ENCODE assay signal across 18 cellular contexts in genomic region chr3:34198309-34198708, GRCh38.
A peak's percentile ranks its signal among the peaks of the same experiment; 100 is the strongest.
DNase-seq lines count a peak whose midpoint lies in the region; ATAC-seq, FAIRE-seq and TF ChIP-seq lines count a peak whose summit lies in the region.
"Had no signal": no experiment of that assay in that cellular context is flagged by ENCODE, and none has a peak within 500 bp of the region (broad histone marks: within the 10 kb centered on the region; RNA-seq: fewer than 3 reads in every experiment).

No MANE protein-coding gene starts in this region.

- H3K27me3 ChIP-seq in breast epithelium = no peaks in the 10 kb centered on the region
- H3K27me3 ChIP-seq: neutrophil had no signal

- H3K4me1 ChIP-seq in mucosa of descending colon (ENCODE audit: low read depth) (no peaks in the 10 kb centered on the region), breast epithelium (no peaks in the 10 kb centered on the region)

- DNase-seq in mucosa of descending colon (no peak), HPDE6-E6E7 (ENCODE audit: extremely low spot score) (no peak), H54 (ENCODE audit: insufficient read length, low spot score) (no peak), breast epithelium (ENCODE audit: low spot score in 2 of 2) (no peak), iPS-NIHi11 (ENCODE audit: low spot score) (no peak)
- DNase-seq: activated CD8-positive, alpha-beta memory T cell treated with anti-CD3 and anti-CD28 coated beads for 24 hours; activated naive CD4-positive, alpha-beta T cell; effector CD4-positive, alpha-beta T cell; EL; Kasumi-1; NCI-H187; NCI-H82 had no signal

- FAIRE-seq in H54 (lab: Jason Lieb, UNC) = no peak
- FAIRE-seq: GM18507 had no signal

- no peak overlapping the region for H3K27ac ChIP-seq in breast epithelium
- H3K27ac ChIP-seq: neutrophil had no signal

- H3K4me3 ChIP-seq in mucosa of descending colon (no peak overlapping the region), breast epithelium (no peak overlapping the region)

- no peaks in the 10 kb centered on the region for H3K36me3 ChIP-seq in mucosa of descending colon (ENCODE audit: low read depth)
- H3K36me3 ChIP-seq in breast epithelium = no peaks in the 10 kb centered on the region
- H3K36me3 ChIP-seq: neutrophil had no signal

- TF ChIP-seq POLR2A in H54 (IDR thresholded peaks at IDR 0.05; ENCODE audit: low read depth, low read length) (no peak), breast epithelium (IDR thresholded peaks at IDR 0.05) (no peak)

- ATAC-seq in GM18511 (IDR thresholded peaks at IDR 0.05; ENCODE audit: unreplicated experiment) = peak; percentile 49
- ATAC-seq in GM21423 (IDR thresholded peaks at IDR 0.05; ENCODE audit: unreplicated experiment) = peak; percentile 47
- peak; percentile 43 for ATAC-seq in HG03103 (IDR thresholded peaks at IDR 0.05; ENCODE audit: low read depth, unreplicated experiment)
- peak; percentile 30 for ATAC-seq in mucosa of descending colon
- ATAC-seq: HCT116 had no signal

- intact Hi-C loops in mucosa of descending colon (cut with DNase I, micrococcal nuclease) (no loop called here), breast epithelium (cut with DNase I; ENCODE audit: low total_unique reads) (no loop called here)

- TF ChIP-seq CTCF in mucosa of descending colon (IDR thresholded peaks at IDR 0.05) (no peak), breast epithelium (IDR thresholded peaks at IDR 0.05) (no peak)

- H3K9me3 ChIP-seq in mucosa of descending colon (no peaks in the 10 kb centered on the region), breast epithelium (no peaks in the 10 kb centered on the region)
- H3K9me3 ChIP-seq: neutrophil had no signal
